In the genomic region with DNA sequence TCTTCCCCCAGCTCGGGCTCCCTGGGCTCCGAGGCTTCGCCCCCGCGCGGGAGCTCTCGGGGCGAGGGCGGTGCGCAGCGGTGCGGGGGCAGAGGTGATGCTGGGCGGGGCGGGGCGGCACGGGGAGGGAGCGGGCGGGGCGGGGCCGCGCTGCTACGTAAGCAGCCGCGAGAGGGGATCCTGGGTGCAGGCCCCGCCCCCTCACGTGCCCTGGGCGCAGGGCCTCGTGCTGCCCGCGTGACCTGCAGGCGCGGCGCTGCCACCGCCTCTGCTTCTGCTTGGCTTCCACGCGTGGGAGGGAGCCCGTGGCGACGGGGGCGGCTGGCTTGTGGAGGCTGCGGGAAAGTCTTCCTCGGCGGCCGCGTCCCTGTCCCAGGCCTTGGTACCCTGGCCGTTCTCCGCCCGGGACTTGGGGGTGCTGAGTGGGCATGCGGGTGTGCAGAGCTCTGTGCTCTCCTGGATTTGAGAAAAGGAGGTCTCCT, we compare ENCODE assay signal across 10 cellular contexts.
DNase-seq lines count a peak whose midpoint lies in the region; ATAC-seq, FAIRE-seq and TF ChIP-seq lines count a peak whose summit lies in the region.
"Had no signal": no experiment of that assay in that cellular context is flagged by ENCODE, and none has a peak within 500 bp of the region (broad histone marks: within the 10 kb centered on the region; RNA-seq: fewer than 3 reads in every experiment).

No MANE protein-coding gene starts in this region.

- no peak for TF ChIP-seq RAD21 in GM12878 (IDR thresholded peaks at IDR 0.05; ENCODE audit: insufficient read depth, low read depth, low read length)

- H3K9me3 ChIP-seq in GM12878 (replicated peaks; ENCODE audit: control insufficient read depth, insufficient read depth, low read length): no peaks in the 10 kb centered on the region; the same call in 2 of the 3 replicates
- H3K9me3 ChIP-seq in kidney (ENCODE audit: control insufficient read depth in 1 of 2, low read length in 2 of 2): no peaks in the 10 kb centered on the region
- no peaks in the 10 kb centered on the region for H3K9me3 ChIP-seq in thyroid gland

- SMC1A ChIA-PET in GM12878 (lab: Charles Lee; ENCODE audit: uncharacterized antibody, unreplicated experiment): no interaction called here

- no peaks in the 10 kb centered on the region for H4K20me1 ChIP-seq in GM12878 (ENCODE audit: control insufficient read depth, insufficient read depth)

- H3K27me3 ChIP-seq in GM12878 (replicated peaks in 1 of 2; ENCODE audit: control insufficient read depth in 2 of 2, insufficient read depth in 2 of 2, low read length in 1 of 2): peaks cover under 1 to 6% of the 10 kb centered on the region in 2 experiments
- no peaks in the 10 kb centered on the region for H3K27me3 ChIP-seq in thyroid gland

- no TSS peak for BruUV-seq in GM12878 (replicated peaks; lab: Mats Ljungman, UMichigan)

- POLR2A ChIA-PET in GM12878 (lab: Charles Lee): no interaction called here

- no peak for FAIRE-seq in GM12878 (lab: Jason Lieb, UNC)
- FAIRE-seq in kidney (lab: Jason Lieb, UNC): no peak

- no peak overlapping the region for H3K4me2 ChIP-seq in GM12878 (ENCODE audit: control insufficient read depth, insufficient read depth)

- TF ChIP-seq CTCF in GM12878 (IDR thresholded peaks at IDR 0.05 in 2 of 3, conservative IDR thresholded peaks at IDR 0.05 in 1 of 3; ENCODE audit: control insufficient read depth in 2 of 3, extremely low read depth in 1 of 3, insufficient read depth in 1 of 3, low read depth in 3 of 3, low read length in 3 of 3) (no peak), kidney (IDR thresholded peaks at IDR 0.05; ENCODE audit: borderline replicate concordance, extremely low read depth, insufficient read depth) (no peak), thyroid gland (IDR thresholded peaks at IDR 0.05) (no peak), GM20000 (IDR thresholded peaks at IDR 0.05; ENCODE audit: extremely low read depth, missing control alignments) (no peak)

- H2AFZ ChIP-seq in GM12878 (ENCODE audit: control insufficient read depth, low read depth, low read length): no peak overlapping the region

- H3K4me3 ChIP-seq in GM12878 (no peak overlapping the region), kidney (ENCODE audit: low read length in 2 of 2) (peak overlapping the region in 1 of 2 donors; percentile 37), thyroid gland (replicated peaks in 1 of 3) (peak overlapping the region in 1 of 3 donors; percentile 19)

- TF ChIP-seq EP300 in GM12878 (IDR thresholded peaks at IDR 0.05; ENCODE audit: borderline replicate concordance in 1 of 2, control insufficient read depth in 1 of 2, low read depth in 2 of 2, low read length in 2 of 2): no peak

- ATAC-seq in GM12878: no peak

- WGBS in GM12878 (ENCODE audit: insufficient coverage, insufficient replicate concordance, low lambda C conversion rate, missing lambda C conversion rate): 62% methylated on average over 16 of the region's 49 CpGs
- 78 to 85% methylated on average over 4 to 9 of the region's 49 CpGs for WGBS in thyroid gland, 2 donors

- H3K9ac ChIP-seq in GM12878 (ENCODE audit: control insufficient read depth, insufficient read depth, low read length) (no peak overlapping the region), kidney (ENCODE audit: low read length in 2 of 2) (no peak overlapping the region)

- CTCF ChIA-PET in GM12878 (lab: Yijun Ruan, JAX): no interaction called here

- intact Hi-C loops in GM12878 (cut with micrococcal nuclease; ENCODE audit: unreplicated experiment) (no loop called here), kidney (cut with DNase I) (no loop called here), thyroid gland (cut with DNase I) (no loop called here)

- H3K79me2 ChIP-seq in GM12878 (ENCODE audit: control insufficient read depth, insufficient read depth, low read length): no peaks in the 10 kb centered on the region

- H3K27ac ChIP-seq in GM12878 (ENCODE audit: control insufficient read depth, insufficient read depth): no peak overlapping the region
- H3K27ac ChIP-seq in kidney (ENCODE audit: low read depth in 2 of 2, low read length in 2 of 2): no peak overlapping the region
- H3K27ac ChIP-seq in thyroid gland: no peak overlapping the region

- TF ChIP-seq POLR2A in GM12878 (IDR thresholded peaks at IDR 0.05; ENCODE audit: low read depth, low read length) (no peak), thyroid gland (IDR thresholded peaks at IDR 0.05) (no peak)

- RAD21 ChIA-PET in GM12878 (lab: Charles Lee; ENCODE audit: unreplicated experiment): no interaction called here

- in situ Hi-C loops in GM12878 (cut with MboI): loop anchor here (5.0 kb wide), 1 partner anchor 49 kb away; no protein-coding TSS in a partner anchor

- DNase-seq in activated gamma-delta T cell (lab: John Stamatoyannopoulos, UW): peak; percentile 12
- no peak for DNase-seq in activated gamma-delta T cell treated with Interleukin-2 at 50 U/mL for 16 hours
- no peak for DNase-seq in GM12878 (ENCODE audit: low read depth, low spot score)
- DNase-seq in kidney: peak; percentile 82
- DNase-seq in thyroid gland: peak; percentile 22 to 40
- DNase-seq in GM20000 (ENCODE audit: low spot score): no peak
- DNase-seq in activated T-cell treated with anti-CD3 and anti-CD28 coated beads, Interleukin-2, amount 50 U/mL, for 1 hour: no peak
- no peak for DNase-seq in NCI-H128 (lab: John Stamatoyannopoulos, UW; ENCODE audit: unreplicated experiment)
- DNase-seq: activated effector memory CD4-positive, alpha-beta T cell treated with Interleukin-2 at 50 U/mL for 16 hours; foreskin melanocyte had no signal

- H3K4me1 ChIP-seq in GM12878 (ENCODE audit: control insufficient read depth, insufficient read depth, low read length) (peaks cover under 1% of the 10 kb centered on the region; the same call in 1 of the 2 replicates), kidney (ENCODE audit: control insufficient read depth in 1 of 2, insufficient read depth in 1 of 2, low read depth in 1 of 2, low read length in 2 of 2) (peaks cover 0 to 3% of the 10 kb centered on the region in 2 donors), thyroid gland (peaks cover 6 to 16% of the 10 kb centered on the region in 2 donors)

- no peaks in the 10 kb centered on the region for H3K36me3 ChIP-seq in GM12878 (ENCODE audit: control insufficient read depth in 2 of 2, insufficient read depth in 2 of 2, low read length in 1 of 2)
- H3K36me3 ChIP-seq in kidney (ENCODE audit: control insufficient read depth in 1 of 2, insufficient read depth in 2 of 2, low read length in 2 of 2): no peaks in the 10 kb centered on the region
- H3K36me3 ChIP-seq in thyroid gland: no peaks in the 10 kb centered on the region

TF ChIP-seq in GM12878, 131 proteins besides CTCF, POLR2A, EP300 and RAD21:
- TF ChIP-seq FOXK2 (IDR thresholded peaks at IDR 0.05): no peak
- TF ChIP-seq, protein P1, sequence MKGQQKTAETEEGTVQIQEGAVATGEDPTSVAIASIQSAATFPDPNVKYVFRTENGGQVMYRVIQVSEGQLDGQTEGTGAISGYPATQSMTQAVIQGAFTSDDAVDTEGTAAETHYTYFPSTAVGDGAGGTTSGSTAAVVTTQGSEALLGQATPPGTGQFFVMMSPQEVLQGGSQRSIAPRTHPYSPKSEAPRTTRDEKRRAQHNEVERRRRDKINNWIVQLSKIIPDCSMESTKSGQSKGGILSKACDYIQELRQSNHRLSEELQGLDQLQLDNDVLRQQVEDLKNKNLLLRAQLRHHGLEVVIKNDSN (IDR thresholded peaks at IDR 0.05; ENCODE audit: borderline replicate concordance, extremely low read length, insufficient read depth, low read depth, low read length): peak; percentile 4
- TF ChIP-seq, protein P2, sequence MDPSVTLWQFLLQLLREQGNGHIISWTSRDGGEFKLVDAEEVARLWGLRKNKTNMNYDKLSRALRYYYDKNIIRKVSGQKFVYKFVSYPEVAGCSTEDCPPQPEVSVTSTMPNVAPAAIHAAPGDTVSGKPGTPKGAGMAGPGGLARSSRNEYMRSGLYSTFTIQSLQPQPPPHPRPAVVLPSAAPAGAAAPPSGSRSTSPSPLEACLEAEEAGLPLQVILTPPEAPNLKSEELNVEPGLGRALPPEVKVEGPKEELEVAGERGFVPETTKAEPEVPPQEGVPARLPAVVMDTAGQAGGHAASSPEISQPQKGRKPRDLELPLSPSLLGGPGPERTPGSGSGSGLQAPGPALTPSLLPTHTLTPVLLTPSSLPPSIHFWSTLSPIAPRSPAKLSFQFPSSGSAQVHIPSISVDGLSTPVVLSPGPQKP (IDR thresholded peaks at IDR 0.05; ENCODE audit: low read depth, low read length): no peak
- no peak for TF ChIP-seq NFXL1 (IDR thresholded peaks at IDR 0.05; ENCODE audit: borderline replicate concordance)
- TF ChIP-seq ZNF384 (IDR thresholded peaks at IDR 0.05; ENCODE audit: borderline replicate concordance, low read depth, low read length): no peak
- TF ChIP-seq ETV6 (conservative IDR thresholded peaks at IDR 0.05 in 1 of 2, IDR thresholded peaks at IDR 0.05 in 1 of 2; ENCODE audit: borderline replicate concordance in 1 of 2, low read depth in 1 of 2): no peak
- peak in 1 of 2 experiments; percentile 30; a peak in 1 of 4 replicates for TF ChIP-seq BHLHE40 (IDR thresholded peaks at IDR 0.05; ENCODE audit: borderline replicate concordance in 1 of 2, low read depth in 2 of 2, low read length in 1 of 2)
- no peak for TF ChIP-seq SMC3 (IDR thresholded peaks at IDR 0.05; ENCODE audit: borderline replicate concordance, low read length)
- TF ChIP-seq TCF7 (IDR thresholded peaks at IDR 0.05; ENCODE audit: borderline replicate concordance): no peak
- TF ChIP-seq, protein P3, sequence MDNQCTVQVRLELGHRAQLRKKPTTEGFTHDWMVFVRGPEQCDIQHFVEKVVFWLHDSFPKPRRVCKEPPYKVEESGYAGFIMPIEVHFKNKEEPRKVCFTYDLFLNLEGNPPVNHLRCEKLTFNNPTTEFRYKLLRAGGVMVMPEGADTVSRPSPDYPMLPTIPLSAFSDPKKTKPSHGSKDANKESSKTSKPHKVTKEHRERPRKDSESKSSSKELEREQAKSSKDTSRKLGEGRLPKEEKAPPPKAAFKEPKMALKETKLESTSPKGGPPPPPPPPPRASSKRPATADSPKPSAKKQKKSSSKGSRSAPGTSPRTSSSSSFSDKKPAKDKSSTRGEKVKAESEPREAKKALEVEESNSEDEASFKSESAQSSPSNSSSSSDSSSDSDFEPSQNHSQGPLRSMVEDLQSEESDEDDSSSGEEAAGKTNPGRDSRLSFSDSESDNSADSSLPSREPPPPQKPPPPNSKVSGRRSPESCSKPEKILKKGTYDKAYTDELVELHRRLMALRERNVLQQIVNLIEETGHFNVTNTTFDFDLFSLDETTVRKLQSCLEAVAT (IDR thresholded peaks at IDR 0.05): no peak
- no peak for TF ChIP-seq CREB1 (IDR thresholded peaks at IDR 0.05; ENCODE audit: low read depth)

Comparison
In these comparisons a context has a peak if more than half of its experiments do, and no peak if none do; other contexts are left out.
1. DNase-seq: peak in activated gamma-delta T cell (single experiment), kidney (single experiment) and thyroid gland (2 of 2); none in activated gamma-delta T cell treated with Interleukin-2 at 50 U/mL for 16 hours (single experiment), GM12878 (single experiment), GM20000 (single experiment), activated T-cell treated with anti-CD3 and anti-CD28 coated beads, Interleukin-2, amount 50 U/mL, for 1 hour (single experiment) and NCI-H128 (single experiment).